Comparison of ENCODE assay signal across 8 cellular contexts in the genomic region with DNA sequence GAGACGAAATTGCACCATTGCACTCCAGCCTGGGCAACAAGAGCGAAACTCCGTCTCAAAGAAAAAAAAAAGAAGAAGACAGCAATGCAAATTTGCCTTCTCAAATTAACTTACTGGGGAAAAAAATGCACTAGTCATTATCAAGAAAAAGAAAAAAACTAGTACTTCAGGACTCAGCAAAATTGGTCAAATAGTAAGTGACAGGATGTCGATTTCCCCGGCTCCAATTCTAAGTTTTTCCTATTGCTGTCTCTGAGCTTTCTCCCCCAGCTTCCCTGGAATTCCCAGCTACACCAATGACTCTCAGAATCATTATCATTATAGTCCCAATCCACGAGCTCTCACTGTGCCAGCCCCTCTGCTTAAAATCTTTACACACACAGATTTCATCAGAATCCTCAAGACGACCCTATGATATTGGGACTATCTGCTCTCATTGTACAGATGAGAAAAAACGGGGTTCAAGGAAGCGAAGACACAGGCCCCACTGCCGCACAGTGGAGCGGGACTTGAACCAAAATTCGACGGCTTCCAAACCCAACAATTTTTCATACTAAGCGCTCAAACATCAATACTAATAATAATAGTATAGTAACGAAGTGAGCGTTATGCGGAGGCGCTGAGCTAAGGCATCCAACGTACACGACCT. TPM values are rescaled to one million over a fixed set of nuclear protein-coding genes. Genes with fewer than 3 reads are reported as not detected.
DNase-seq lines count a peak whose midpoint lies in the region; ATAC-seq and TF ChIP-seq lines count a peak whose summit lies in the region.

No MANE protein-coding gene starts in this region.

- ATAC-seq in activated T-cell treated with anti-CD3 and anti-CD28 coated beads, Interleukin-2, amount 50 U/mL, for 72 hours (replicated peaks in 1 of 2): no peak
- no peak for ATAC-seq in left lung
- ATAC-seq in HG03442 (IDR thresholded peaks at IDR 0.05; ENCODE audit: unreplicated experiment): no peak

- DNase-seq in activated T-cell treated with anti-CD3 and anti-CD28 coated beads, Interleukin-2, amount 50 U/mL, for 72 hours: no peak
- DNase-seq in activated T-cell treated with anti-CD3 and anti-CD28 coated beads, Interleukin-2, amount 50 U/mL, for 1 hour: no peak
- DNase-seq in activated naive CD8-positive, alpha-beta T cell treated with anti-CD3 and anti-CD28 coated beads for 36 hours: no peak
- DNase-seq in left lung (no peak), transverse colon (no peak), GM13977 (ENCODE audit: low spot score) (no peak), Ammon's horn (ENCODE audit: low spot score) (no peak)

- H3K27ac ChIP-seq in left lung (peak overlapping the region; percentile 39 to 83), transverse colon (peak overlapping the region; percentile 81 to 85 (median 83))

- peak overlapping the region; percentile 89 to 94 for H3K4me3 Mint-ChIP-seq in activated T-cell treated with anti-CD3 and anti-CD28 coated beads, Interleukin-2, amount 50 U/mL, for 72 hours
- peak overlapping the region; percentile 87 for H3K4me3 Mint-ChIP-seq in activated naive CD8-positive, alpha-beta T cell treated with anti-CD3 and anti-CD28 coated beads for 36 hours

- intact Hi-C loops in left lung (cut with DNase I) (no loop called here), transverse colon (cut with DNase I; ENCODE audit: low total_unique reads) (no loop called here)

- peaks cover 0 to 4% of the 10 kb centered on the region in 2 donors for H3K36me3 Mint-ChIP-seq in activated T-cell treated with anti-CD3 and anti-CD28 coated beads, Interleukin-2, amount 50 U/mL, for 72 hours (ENCODE audit: insufficient read depth in 2 of 2)
- peaks cover 2% of the 10 kb centered on the region for H3K36me3 Mint-ChIP-seq in activated naive CD8-positive, alpha-beta T cell treated with anti-CD3 and anti-CD28 coated beads for 36 hours

- no peak for TF ChIP-seq POLR2A in transverse colon (IDR thresholded peaks at IDR 0.05)

- peak overlapping the region; percentile 71 for H3K27ac Mint-ChIP-seq in activated T-cell treated with anti-CD3 and anti-CD28 coated beads, Interleukin-2, amount 50 U/mL, for 72 hours
- peak overlapping the region; percentile 72 for H3K27ac Mint-ChIP-seq in activated naive CD8-positive, alpha-beta T cell treated with anti-CD3 and anti-CD28 coated beads for 36 hours

- peaks cover 40% of the 10 kb centered on the region for H3K4me1 Mint-ChIP-seq in activated T-cell treated with anti-CD3 and anti-CD28 coated beads, Interleukin-2, amount 50 U/mL, for 72 hours (ENCODE audit: low read depth)
- peaks cover 4% of the 10 kb centered on the region for H3K4me1 Mint-ChIP-seq in activated naive CD8-positive, alpha-beta T cell treated with anti-CD3 and anti-CD28 coated beads for 36 hours

- H3K4me1 ChIP-seq in left lung (peaks cover 3 to 21% of the 10 kb centered on the region in 2 donors), transverse colon (peaks cover 11 to 22% (median 18%) of the 10 kb centered on the region in 4 donors)

- 20 to 63% methylated on average over 5 to 20 of the region's 20 CpGs for WGBS in transverse colon (ENCODE audit: low coverage in 1 of 2), 2 donors

- H3K9me3 Mint-ChIP-seq in activated T-cell treated with anti-CD3 and anti-CD28 coated beads, Interleukin-2, amount 50 U/mL, for 72 hours: no peaks in the 10 kb centered on the region
- H3K9me3 Mint-ChIP-seq in activated naive CD8-positive, alpha-beta T cell treated with anti-CD3 and anti-CD28 coated beads for 36 hours: no peaks in the 10 kb centered on the region

- H3K36me3 ChIP-seq in left lung: peaks cover 0 to 4% of the 10 kb centered on the region in 2 donors
- no peaks in the 10 kb centered on the region for H3K36me3 ChIP-seq in transverse colon

- TF ChIP-seq EP300 in transverse colon (IDR thresholded peaks at IDR 0.05; ENCODE audit: low read depth): no peak

- H3K9me3 ChIP-seq in left lung (no peaks in the 10 kb centered on the region), transverse colon (no peaks in the 10 kb centered on the region)

- H3K27me3 Mint-ChIP-seq in activated T-cell treated with anti-CD3 and anti-CD28 coated beads, Interleukin-2, amount 50 U/mL, for 72 hours (ENCODE audit: low read depth): no peaks in the 10 kb centered on the region
- H3K27me3 Mint-ChIP-seq in activated naive CD8-positive, alpha-beta T cell treated with anti-CD3 and anti-CD28 coated beads for 36 hours: no peaks in the 10 kb centered on the region

- H3K27me3 ChIP-seq in left lung (no peaks in the 10 kb centered on the region), transverse colon (no peaks in the 10 kb centered on the region)

- TF ChIP-seq CTCF in left lung (IDR thresholded peaks at IDR 0.05) (no peak), transverse colon (IDR thresholded peaks at IDR 0.05) (no peak), GM13977 (IDR thresholded peaks at IDR 0.05; ENCODE audit: extremely low read depth, insufficient read depth, missing control alignments) (no peak)

- in situ Hi-C loops in transverse colon (cut with MboI; ENCODE audit: low pct_ligation_motif_present in 1 of 4, low pct_unique_long_range_greater_than_20kb in 1 of 4, low sequenced_read_pairs in 3 of 4) (no loop called here), GM13977 (cut with MboI; ENCODE audit: low pct_unique_long_range_greater_than_20kb, low sequenced_read_pairs, unreplicated experiment) (no loop called here)

- H3K4me3 ChIP-seq in left lung (peak overlapping the region; percentile 55 to 80), transverse colon (peak overlapping the region; percentile 59 to 88 (median 72))

RNA-seq across cellular contexts. Expression of gene C19orf47, which starts 0.6 kb away (rescaled TPM):
- total RNA-seq in activated T-cell treated with anti-CD3 and anti-CD28 coated beads, Interleukin-2, amount 50 U/mL, for 72 hours: 10 to 100 TPM; 20.7 to 24.8 TPM
- 10 to 100 TPM; 26.1 to 28.1 TPM for total RNA-seq in activated naive CD8-positive, alpha-beta T cell treated with anti-CD3 and anti-CD28 coated beads for 36 hours
- total RNA-seq in left lung (10 to 100 TPM; 18.3 to 19.0 TPM), transverse colon (10 to 100 TPM; 12.3 to 16.5 (median 13.8) TPM)

RNA-seq across cellular contexts. Expression of gene PLD3, which starts 0.9 kb away (rescaled TPM):
- total RNA-seq in activated T-cell treated with anti-CD3 and anti-CD28 coated beads, Interleukin-2, amount 50 U/mL, for 72 hours: 100 to 1,000 TPM in 1 of 2 donors, 10 to 100 TPM in 1; 99.8 to 102 TPM
- 10 to 100 TPM; 41.8 to 44.2 TPM for total RNA-seq in activated naive CD8-positive, alpha-beta T cell treated with anti-CD3 and anti-CD28 coated beads for 36 hours
- 100 to 1,000 TPM; 315 to 604 TPM for total RNA-seq in left lung
- 100 to 1,000 TPM in 3 of 4 donors, 10 to 100 TPM in 1; 91.6 to 322 (median 179) TPM for total RNA-seq in transverse colon

RNA-seq across cellular contexts. Expression of gene HIPK4, which starts 42.4 kb away (rescaled TPM):
- total RNA-seq in activated T-cell treated with anti-CD3 and anti-CD28 coated beads, Interleukin-2, amount 50 U/mL, for 72 hours: under 1 TPM in 1 of 2 donors, not detected in 1; 0.12 TPM
- total RNA-seq in activated naive CD8-positive, alpha-beta T cell treated with anti-CD3 and anti-CD28 coated beads for 36 hours: not detected
- total RNA-seq in left lung (under 1 TPM; 0.09 to 0.24 TPM), transverse colon (under 1 TPM in 1 of 4 donors, not detected in 3; 0.48 TPM)
